In genomic region chr19:11659612-11660011, GRCh38 we compare ENCODE assay signal across 1 cellular context.
TF ChIP-seq lines count a peak whose summit lies in the region.

No MANE protein-coding gene starts in this region.

TF ChIP-seq in SK-N-SH, 30 proteins besides CTCF, POLR2A, EP300 and RAD21 (continued from another document):
- TF ChIP-seq REST (IDR thresholded peaks at IDR 0.05; ENCODE audit: low read depth, low read length) (no peak), MAX (IDR thresholded peaks at IDR 0.05; ENCODE audit: low read depth) (no peak), SMC3 (IDR thresholded peaks at IDR 0.05; ENCODE audit: low read depth, low read length) (peak; percentile 19; the same call in 1 of the 2 replicates), JUND (IDR thresholded peaks at IDR 0.05) (no peak)
